8 cellular contexts compared by ENCODE assay signal in genomic region chr19:21474671-21475181, GRCh38. TPM values are rescaled to one million over a fixed set of nuclear protein-coding genes. Genes with fewer than 3 reads are reported as not detected.
DNase-seq lines count a peak whose midpoint lies in the region; ATAC-seq and FAIRE-seq lines count a peak whose summit lies in the region.

No MANE protein-coding gene starts in this region.

- peak overlapping the region; percentile 38 for H3K14ac ChIP-seq in neuronal stem cell (ENCODE audit: low read length)

- peaks cover 3% of the 10 kb centered on the region for H3K36me3 ChIP-seq in NT2/D1 (ENCODE audit: insufficient read depth, insufficient read length, low read length)
- H3K36me3 ChIP-seq in neuronal stem cell (replicated peaks in 1 of 2; ENCODE audit: control insufficient read depth in 2 of 2, insufficient read depth in 2 of 2, low read length in 2 of 2): no peaks in the 10 kb centered on the region

- no peaks in the 10 kb centered on the region for H3K79me1 ChIP-seq in neuronal stem cell (ENCODE audit: low read depth, low read length)

- H2BK15ac ChIP-seq in neuronal stem cell (ENCODE audit: low read length): no peak overlapping the region

- no peak overlapping the region for H4K91ac ChIP-seq in neuronal stem cell (ENCODE audit: low read depth, low read length, poor library complexity)

- H3K23ac ChIP-seq in neuronal stem cell (ENCODE audit: low read depth, low read length, poor library complexity): peak overlapping the region; percentile 20

- FAIRE-seq in frontal cortex (lab: Jason Lieb, UNC): no peak

- peak; percentile 32 for DNase-seq in GM04504 (ENCODE audit: low read depth)
- DNase-seq in NT2/D1 (ENCODE audit: low read depth, low spot score): peak; percentile 93
- peak; percentile 46 for DNase-seq in activated gamma-delta T cell (lab: John Stamatoyannopoulos, UW)
- peak; percentile 71 to 86 for DNase-seq in frontal cortex (ENCODE audit: low spot score in 2 of 2)
- peak; percentile 32 for DNase-seq in neuronal stem cell (ENCODE audit: low spot score)
- DNase-seq in stimulated activated naive CD4-positive, alpha-beta T cell treated with Interleukin-2 at 50 U/mL for 16 hours (lab: John Stamatoyannopoulos, UW): peak; percentile 44

- no peak overlapping the region for H2BK120ac ChIP-seq in neuronal stem cell (ENCODE audit: low read depth, low read length)

- H2BK5ac ChIP-seq in neuronal stem cell (ENCODE audit: low read length): peak overlapping the region; percentile 87

- H3K4me1 ChIP-seq in NT2/D1 (ENCODE audit: insufficient read depth, insufficient read length): no peaks in the 10 kb centered on the region
- H3K4me1 ChIP-seq in neuronal stem cell (ENCODE audit: control insufficient read depth in 2 of 2, insufficient read depth in 1 of 2, low read depth in 1 of 2, low read length in 2 of 2): no peaks in the 10 kb centered on the region

- ATAC-seq in GM21529 (IDR thresholded peaks at IDR 0.05; ENCODE audit: unreplicated experiment): no peak
- ATAC-seq in GM19395 (IDR thresholded peaks at IDR 0.05; ENCODE audit: unreplicated experiment): no peak

- H4K8ac ChIP-seq in neuronal stem cell (ENCODE audit: low read depth, low read length): no peak overlapping the region

- peak overlapping the region; percentile 64 for H3K27ac ChIP-seq in neuronal stem cell (replicated peaks; ENCODE audit: low read length)

- H3K9me3 ChIP-seq in NT2/D1 (ENCODE audit: insufficient read depth, low read length): no peaks in the 10 kb centered on the region
- peaks cover 0 to 3% of the 10 kb centered on the region in 2 donors for H3K9me3 ChIP-seq in neuronal stem cell (replicated peaks in 1 of 2; ENCODE audit: control insufficient read depth in 2 of 2, insufficient read depth in 1 of 2, low read depth in 1 of 2, low read length in 2 of 2)

- H3K4me2 ChIP-seq in neuronal stem cell (ENCODE audit: insufficient read depth, low read length, poor library complexity, severe bottlenecking): peak overlapping the region; percentile 32

- peak overlapping the region; percentile 80 for H3K4me3 ChIP-seq in NT2/D1 (ENCODE audit: insufficient read length, low read depth)
- H3K4me3 ChIP-seq in neuronal stem cell (ENCODE audit: low read length in 2 of 2): peak overlapping the region; percentile 51 to 78

- peak overlapping the region; percentile 98 for H3K9ac ChIP-seq in NT2/D1 (ENCODE audit: insufficient read length, low read depth)
- no peak overlapping the region for H3K9ac ChIP-seq in neuronal stem cell (ENCODE audit: low read depth, low read length, poor library complexity)

- H3K27me3 ChIP-seq in NT2/D1 (ENCODE audit: insufficient read depth, insufficient read length) (no peaks in the 10 kb centered on the region), neuronal stem cell (ENCODE audit: control insufficient read depth in 3 of 3, insufficient read depth in 3 of 3, low read depth in 1 of 3, low read length in 3 of 3) (no peaks in the 10 kb centered on the region)

- no peak overlapping the region for H3K4ac ChIP-seq in neuronal stem cell (ENCODE audit: low read length)

- whole genome bisulfite sequencing in neuronal stem cell (ENCODE audit: extremely low coverage in 2 of 2, insufficient read length in 2 of 2, insufficient replicate concordance in 1 of 2), 2 donors: no CpG with 5 or more reads among the region's 37 CpGs

- H2BK12ac ChIP-seq in neuronal stem cell (ENCODE audit: low read length): no peak overlapping the region

- H2AK5ac ChIP-seq in neuronal stem cell (ENCODE audit: low read depth, low read length): no peak overlapping the region

- peak overlapping the region; percentile 90 for H2AFZ ChIP-seq in neuronal stem cell (ENCODE audit: low read length)

- H3K18ac ChIP-seq in neuronal stem cell (ENCODE audit: low read length): peak overlapping the region; percentile 55

RNA-seq across cellular contexts. Expression of gene ZNF429, which starts 30.7 kb away (rescaled TPM):
- 28.5 TPM for total RNA-seq in frontal cortex
- polyA plus RNA-seq in neuronal stem cell (2013, experiment 1 of 2): 16.4 TPM
- polyA plus RNA-seq in neuronal stem cell (2013, experiment 2 of 2): 17.1 TPM

Comparison
In these comparisons a context has a peak if more than half of its experiments do, and no peak if none do; other contexts are left out.
1. DNase-seq: peak in every context shown above with its lines; median percentile 93 in NT2/D1; 78 in frontal cortex; 46 in activated gamma-delta T cell; 44 in stimulated activated naive CD4-positive, alpha-beta T cell treated with Interleukin-2 at 50 U/mL for 16 hours; 32 in GM04504; 32 in neuronal stem cell.